ENCODE assay signal across 11 cellular contexts in genomic region chr2:59684771-59685166, GRCh38.
A peak's percentile ranks its signal among the peaks of the same experiment; 100 is the strongest.
DNase-seq lines count a peak whose midpoint lies in the region; ATAC-seq and TF ChIP-seq lines count a peak whose summit lies in the region.
"Had no signal": no experiment of that assay in that cellular context is flagged by ENCODE, and none has a peak within 500 bp of the region (broad histone marks: within the 10 kb centered on the region; RNA-seq: fewer than 3 reads in every experiment).

No MANE protein-coding gene starts in this region.

- no peaks in the 10 kb centered on the region for H4K20me1 ChIP-seq in hepatocyte (ENCODE audit: insufficient read depth, poor library complexity, severe bottlenecking)

- no peaks in the 10 kb centered on the region for H3K36me3 ChIP-seq in hepatocyte (replicated peaks; ENCODE audit: insufficient read depth, low read depth)

- H3K4me1 ChIP-seq in hepatocyte (ENCODE audit: insufficient read depth): no peaks in the 10 kb centered on the region

- no peak overlapping the region for H3K4me3 ChIP-seq in hepatocyte
- H3K4me3 ChIP-seq: GM23248, K562 had no signal

- no peaks in the 10 kb centered on the region for H3K27me3 ChIP-seq in hepatocyte

- no peaks in the 10 kb centered on the region for H3K79me2 ChIP-seq in hepatocyte

- TF ChIP-seq CTCF in hepatocyte (IDR thresholded peaks at IDR 0.05; ENCODE audit: poor library complexity): no peak

- H3K4me2 ChIP-seq in hepatocyte: no peak overlapping the region

- ATAC-seq in HG03139 (IDR thresholded peaks at IDR 0.05; ENCODE audit: unreplicated experiment) (no peak), GM19452 (IDR thresholded peaks at IDR 0.05; ENCODE audit: unreplicated experiment) (no peak), HG03378 (IDR thresholded peaks at IDR 0.05; ENCODE audit: unreplicated experiment) (no peak)
- ATAC-seq: CD8-positive, alpha-beta T cell; HCT116; K562 had no signal

- no peaks in the 10 kb centered on the region for H3K9me3 ChIP-seq in hepatocyte (ENCODE audit: low read depth)

- H3K27ac ChIP-seq in hepatocyte: no peak overlapping the region
- H3K27ac ChIP-seq: GM23248 had no signal

- H2AFZ ChIP-seq in hepatocyte: peak overlapping the region; percentile 8
- H2AFZ ChIP-seq: GM23248 had no signal

- peak; percentile 62 for DNase-seq in DMS53 (lab: John Stamatoyannopoulos, UW)
- DNase-seq in LoVo (ENCODE audit: low spot score): peak; percentile 32
- DNase-seq in hepatocyte (ENCODE audit: low spot score): no peak
- DNase-seq in activated naive CD4-positive, alpha-beta T cell treated with Interleukin-2 at 50 U/mL for 16 hours: no peak
- DNase-seq: CD8-positive, alpha-beta T cell; GM23248 had no signal

- 83% methylated on average over 1 of the region's 1 CpG for WGBS in hepatocyte (ENCODE audit: low lambda C conversion rate, missing lambda C conversion rate)

- H3K9me2 ChIP-seq in hepatocyte (replicated peaks; ENCODE audit: insufficient read depth): no peaks in the 10 kb centered on the region

Comparison
In these comparisons a context has a peak if more than half of its experiments do, and no peak if none do; other contexts are left out.
1. DNase-seq: peak in DMS53 (single experiment) and LoVo (single experiment); none in hepatocyte (single experiment) and activated naive CD4-positive, alpha-beta T cell treated with Interleukin-2 at 50 U/mL for 16 hours (single experiment).